7 cellular contexts compared by ENCODE assay signal in genomic region chr11:11202885-11203284, GRCh38.
"Had no signal": no experiment of that assay in that cellular context is flagged by ENCODE, and none has a peak within 500 bp of the region (broad histone marks: within the 10 kb centered on the region; RNA-seq: fewer than 3 reads in every experiment).

No MANE protein-coding gene starts in this region.

- H3K27ac Mint-ChIP-seq: GM23338, H9, HFFc6 had no signal

- H3K4me1 Mint-ChIP-seq: GM23338, H9 had no signal

- ATAC-seq: GM23338, K562 had no signal

- H3K4me3 Mint-ChIP-seq: GM23338, H9, HFFc6 had no signal

- DNase-seq: H9, HCEC 1CT, HFFc6, IMR-90, KG1 had no signal
